In genomic region chr1:53944469-53945182, GRCh38 we compare ENCODE assay signal across 8 cellular contexts. TPM values are rescaled to one million over a fixed set of nuclear protein-coding genes. Genes with fewer than 3 reads are reported as not detected.
DNase-seq lines count a peak whose midpoint lies in the region; FAIRE-seq and TF ChIP-seq lines count a peak whose summit lies in the region.

No MANE protein-coding gene starts in this region.

- H3K4me1 Mint-ChIP-seq in nephron progenitor cell, result peaks cover 59% of the 10 kb centered on the region

- H3K4me3 ChIP-seq in GM08714 (ENCODE audit: low read length), result peak overlapping the region; percentile 77
- peak overlapping the region; percentile 71 for H3K4me3 ChIP-seq in OCI-LY7 (ENCODE audit: low read depth, low read length, poor library complexity, severe bottlenecking)
- peak overlapping the region; percentile 89 for H3K4me3 ChIP-seq in effector memory CD4-positive, alpha-beta T cell (ENCODE audit: insufficient read depth, low read depth, low read length, poor library complexity, severe bottlenecking)

- peak overlapping the region; percentile 47 for H3K27ac ChIP-seq in OCI-LY7 (ENCODE audit: low read depth, low read length, poor library complexity, severe bottlenecking)
- peak overlapping the region; percentile 80 for H3K27ac ChIP-seq in effector memory CD4-positive, alpha-beta T cell (ENCODE audit: insufficient read depth, low read length, poor library complexity, severe bottlenecking)

- BruUV-seq in OCI-LY7 (replicated peaks; lab: Mats Ljungman, UMichigan), result no TSS peak

- POLR2A ChIA-PET in OCI-LY7 (lab: Charles Lee), result interaction anchor here (0.6 to 2.7 kb wide), 14 partner anchors 8 to 255 kb away, joined by 3 to 16 read pairs (median 8); partner anchors contain the start of genes CYB5RL, MRPL37, TCEANC2 and TMEM59

- no peaks in the 10 kb centered on the region for H3K27me3 ChIP-seq in effector memory CD4-positive, alpha-beta T cell (replicated peaks; ENCODE audit: control insufficient read depth, insufficient read depth, low read length, poor library complexity, severe bottlenecking)

- H2AFZ ChIP-seq in OCI-LY7 (ENCODE audit: low read length), result peak overlapping the region; percentile 86

- H3K9me2 ChIP-seq in OCI-LY7 (ENCODE audit: insufficient read depth, low read length), result no peaks in the 10 kb centered on the region

- H3K9me3 Mint-ChIP-seq in nephron progenitor cell, result peaks cover 7% of the 10 kb centered on the region

- peaks cover 11% of the 10 kb centered on the region for H3K36me3 ChIP-seq in OCI-LY7 (ENCODE audit: insufficient read depth, low read length)
- no peaks in the 10 kb centered on the region for H3K36me3 ChIP-seq in effector memory CD4-positive, alpha-beta T cell (ENCODE audit: control insufficient read depth, insufficient read depth, low read length)

- H3K27ac Mint-ChIP-seq in nephron progenitor cell, result no peak overlapping the region

- peak overlapping the region; percentile 97 for H3K4me2 ChIP-seq in OCI-LY7 (ENCODE audit: low read length)

- no peaks in the 10 kb centered on the region for H4K20me1 ChIP-seq in OCI-LY7 (ENCODE audit: insufficient read depth, low read length)

- no peak for FAIRE-seq in RCC 7860 (lab: Jason Lieb, UNC)

- H3K9me3 ChIP-seq in OCI-LY7 (ENCODE audit: low read length), result no peaks in the 10 kb centered on the region
- H3K9me3 ChIP-seq in effector memory CD4-positive, alpha-beta T cell (ENCODE audit: control insufficient read depth, low read length), result no peaks in the 10 kb centered on the region

- peaks cover 34% of the 10 kb centered on the region; the same call in 1 of the 2 replicates for H3K79me2 ChIP-seq in OCI-LY7 (ENCODE audit: insufficient read depth, low read depth, low read length)

- peaks cover 29% of the 10 kb centered on the region for H3K36me3 Mint-ChIP-seq in nephron progenitor cell (ENCODE audit: low read depth)

- H3K4me3 Mint-ChIP-seq in nephron progenitor cell, result peak overlapping the region; percentile 90

- CTCF ChIA-PET in OCI-LY7 (lab: Charles Lee; ENCODE audit: unreplicated experiment), result interaction anchor here (1.0 to 1.8 kb wide), 3 partner anchors 15 to 84 kb away, joined by 3 to 6 read pairs (median 4); no protein-coding TSS in a partner anchor

- intact Hi-C loops in OCI-LY7 (cut with micrococcal nuclease; ENCODE audit: unreplicated experiment), result loop anchor here (5.0 kb wide), 1 partner anchor 67 kb away; no protein-coding TSS in a partner anchor

- TF ChIP-seq CTCF in OCI-LY7 (conservative IDR thresholded peaks at IDR 0.05; ENCODE audit: low read length) (no peak), nephron progenitor cell (IDR thresholded peaks at IDR 0.05) (no peak)

- no peaks in the 10 kb centered on the region for H3K27me3 Mint-ChIP-seq in nephron progenitor cell (ENCODE audit: low read depth, poor library complexity)

- peaks cover 18% of the 10 kb centered on the region for H3K4me1 ChIP-seq in OCI-LY7 (ENCODE audit: insufficient read depth, low read length, poor library complexity, severe bottlenecking)
- H3K4me1 ChIP-seq in effector memory CD4-positive, alpha-beta T cell (ENCODE audit: control insufficient read depth, insufficient read depth, low read length, poor library complexity, severe bottlenecking), result peaks cover 15% of the 10 kb centered on the region

- DNase-seq in OCI-LY7 (ENCODE audit: low spot score), result no peak
- no peak for DNase-seq in effector memory CD4-positive, alpha-beta T cell
- peak; percentile 8 for DNase-seq in nephron progenitor cell
- no peak for DNase-seq in dedifferentiated amniotic fluid mesenchymal stem cell (ENCODE audit: extremely low spot score)
- no peak for DNase-seq in NCI-H2081 treated with DMSO at 0.1 percent for 48 hours (lab: John Stamatoyannopoulos, UW)
- no peak for DNase-seq in RCC 7860 (ENCODE audit: low spot score)
- DNase-seq in NCI-H1048 (lab: John Stamatoyannopoulos, UW), result no peak

RNA-seq across cellular contexts. Expression of gene IFT25, which starts 0.9 kb away (rescaled TPM):
- total RNA-seq in OCI-LY7 (2014; rRNA removed; shearing (Covaris generic)), result 57.0 and 61.0 TPM in 2 replicates
- total RNA-seq in OCI-LY7 (2022), result 45.2 and 45.4 TPM in 2 replicates

RNA-seq across cellular contexts. Expression of gene LRRC42, which starts 1.5 kb away (rescaled TPM):
- total RNA-seq in OCI-LY7 (2014; rRNA removed; shearing (Covaris generic)), result 12.5 and 17.5 TPM in 2 replicates
- total RNA-seq in OCI-LY7 (2022), result 16.4 and 18.5 TPM in 2 replicates

RNA-seq across cellular contexts. Expression of gene DIO1, which starts 50.6 kb away (rescaled TPM):
- not detected in 2 replicates for total RNA-seq in OCI-LY7 (2014; rRNA removed; shearing (Covaris generic))
- total RNA-seq in OCI-LY7 (2022), result not detected in 2 replicates

RNA-seq across cellular contexts. Expression of gene YIPF1, which starts 55.0 kb away (rescaled TPM):
- total RNA-seq in OCI-LY7 (2014; rRNA removed; shearing (Covaris generic)), result 13.7 and 16.7 TPM in 2 replicates
- 15.0 and 23.8 TPM in 2 replicates for total RNA-seq in OCI-LY7 (2022)
